ENCODE assay signal across 1 cellular context in the genomic region with DNA sequence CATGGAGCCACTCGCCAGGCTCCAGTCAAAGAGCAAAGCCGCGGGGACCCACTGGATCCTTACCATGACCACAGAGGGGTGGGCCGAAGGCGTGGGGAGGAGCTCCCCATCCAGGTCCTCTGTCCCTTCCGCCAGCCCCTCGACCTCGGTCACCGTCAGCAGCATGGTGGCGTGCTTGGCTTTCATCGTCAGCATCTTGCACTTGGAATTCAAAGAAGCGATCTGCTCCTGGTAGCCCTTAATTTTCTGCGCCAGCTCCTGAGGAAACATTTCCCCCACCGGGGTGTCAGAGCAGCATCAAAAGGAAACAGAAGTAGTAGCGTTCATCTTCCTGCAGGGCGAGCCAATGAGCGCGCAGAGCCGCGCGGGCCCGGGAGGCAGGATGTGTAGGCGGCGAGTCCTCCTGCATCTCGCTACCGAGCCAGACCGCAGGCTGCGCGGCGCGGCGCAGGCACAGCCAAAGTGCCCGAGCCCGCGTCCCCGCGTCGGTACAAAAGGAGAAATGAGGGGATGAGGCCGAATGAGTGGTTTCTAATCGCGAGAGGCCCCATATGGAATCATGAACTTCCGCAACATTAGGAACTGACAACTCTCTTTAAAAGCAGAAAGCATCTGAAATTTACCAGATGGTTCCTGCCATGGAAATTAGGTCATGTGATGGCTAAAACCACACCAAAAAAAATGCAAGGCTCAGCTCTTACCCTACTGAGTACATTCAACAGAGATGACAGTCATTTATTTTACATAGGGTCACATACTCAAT.
TF ChIP-seq lines count a peak whose summit lies in the region.

No MANE protein-coding gene starts in this region.

TF ChIP-seq in HepG2, 621 proteins besides CTCF, POLR2A, EP300 and RAD21 (continued from another document and continues in another):
- TF ChIP-seq, protein P1, sequence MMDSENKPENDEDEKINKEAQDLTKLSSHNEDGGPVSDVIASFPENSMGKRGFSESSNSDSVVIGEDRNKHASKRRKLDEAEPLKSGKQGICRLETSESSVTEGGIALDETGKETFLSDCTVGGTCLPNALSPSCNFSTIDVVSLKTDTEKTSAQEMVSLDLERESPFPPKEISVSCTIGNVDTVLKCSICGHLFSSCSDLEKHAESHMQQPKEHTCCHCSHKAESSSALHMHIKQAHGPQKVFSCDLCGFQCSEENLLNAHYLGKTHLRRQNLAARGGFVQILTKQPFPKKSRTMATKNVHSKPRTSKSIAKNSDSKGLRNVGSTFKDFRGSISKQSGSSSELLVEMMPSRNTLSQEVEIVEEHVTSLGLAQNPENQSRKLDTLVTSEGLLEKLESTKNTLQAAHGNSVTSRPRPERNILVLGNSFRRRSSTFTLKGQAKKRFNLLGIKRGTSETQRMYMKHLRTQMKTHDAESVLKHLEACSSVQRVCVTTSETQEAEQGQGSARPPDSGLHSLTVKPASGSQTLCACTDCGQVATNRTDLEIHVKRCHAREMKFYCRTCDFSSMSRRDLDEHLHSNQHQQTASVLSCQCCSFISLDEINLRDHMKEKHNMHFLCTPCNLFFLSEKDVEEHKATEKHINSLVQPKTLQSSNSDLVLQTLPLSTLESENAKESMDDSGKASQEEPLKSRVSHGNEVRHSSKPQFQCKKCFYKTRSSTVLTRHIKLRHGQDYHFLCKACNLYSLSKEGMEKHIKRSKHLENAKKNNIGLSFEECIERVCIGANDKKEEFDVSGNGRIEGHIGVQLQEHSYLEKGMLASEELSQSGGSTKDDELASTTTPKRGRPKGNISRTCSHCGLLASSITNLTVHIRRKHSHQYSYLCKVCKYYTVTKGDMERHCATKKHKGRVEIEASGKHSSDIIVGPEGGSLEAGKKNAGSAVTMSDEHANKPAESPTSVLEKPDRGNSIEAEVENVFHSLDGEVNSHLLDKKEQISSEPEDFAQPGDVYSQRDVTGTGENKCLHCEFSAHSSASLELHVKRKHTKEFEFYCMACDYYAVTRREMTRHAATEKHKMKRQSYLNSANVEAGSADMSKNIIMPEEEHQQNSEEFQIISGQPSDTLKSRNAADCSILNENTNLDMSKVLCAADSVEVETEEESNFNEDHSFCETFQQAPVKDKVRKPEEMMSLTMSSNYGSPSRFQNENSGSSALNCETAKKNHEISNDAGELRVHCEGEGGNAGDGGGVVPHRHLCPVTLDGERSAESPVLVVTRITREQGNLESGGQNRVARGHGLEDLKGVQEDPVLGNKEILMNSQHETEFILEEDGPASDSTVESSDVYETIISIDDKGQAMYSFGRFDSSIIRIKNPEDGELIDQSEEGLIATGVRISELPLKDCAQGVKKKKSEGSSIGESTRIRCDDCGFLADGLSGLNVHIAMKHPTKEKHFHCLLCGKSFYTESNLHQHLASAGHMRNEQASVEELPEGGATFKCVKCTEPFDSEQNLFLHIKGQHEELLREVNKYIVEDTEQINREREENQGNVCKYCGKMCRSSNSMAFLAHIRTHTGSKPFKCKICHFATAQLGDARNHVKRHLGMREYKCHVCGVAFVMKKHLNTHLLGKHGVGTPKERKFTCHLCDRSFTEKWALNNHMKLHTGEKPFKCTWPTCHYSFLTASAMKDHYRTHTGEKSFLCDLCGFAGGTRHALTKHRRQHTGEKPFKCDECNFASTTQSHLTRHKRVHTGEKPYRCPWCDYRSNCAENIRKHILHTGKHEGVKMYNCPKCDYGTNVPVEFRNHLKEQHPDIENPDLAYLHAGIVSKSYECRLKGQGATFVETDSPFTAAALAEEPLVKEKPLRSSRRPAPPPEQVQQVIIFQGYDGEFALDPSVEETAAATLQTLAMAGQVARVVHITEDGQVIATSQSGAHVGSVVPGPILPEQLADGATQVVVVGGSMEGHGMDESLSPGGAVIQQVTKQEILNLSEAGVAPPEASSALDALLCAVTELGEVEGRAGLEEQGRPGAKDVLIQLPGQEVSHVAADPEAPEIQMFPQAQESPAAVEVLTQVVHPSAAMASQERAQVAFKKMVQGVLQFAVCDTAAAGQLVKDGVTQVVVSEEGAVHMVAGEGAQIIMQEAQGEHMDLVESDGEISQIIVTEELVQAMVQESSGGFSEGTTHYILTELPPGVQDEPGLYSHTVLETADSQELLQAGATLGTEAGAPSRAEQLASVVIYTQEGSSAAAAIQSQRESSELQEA (CRISPR knock-in tag; IDR thresholded peaks at IDR 0.05; ENCODE audit: not compliant biosample characterization): peak; percentile 73
- TF ChIP-seq NFIB (CRISPR knock-in tag; IDR thresholded peaks at IDR 0.05; ENCODE audit: borderline replicate concordance): no peak
- TF ChIP-seq NCOA5 (CRISPR knock-in tag; IDR thresholded peaks at IDR 0.05): no peak
- TF ChIP-seq, protein P2, sequence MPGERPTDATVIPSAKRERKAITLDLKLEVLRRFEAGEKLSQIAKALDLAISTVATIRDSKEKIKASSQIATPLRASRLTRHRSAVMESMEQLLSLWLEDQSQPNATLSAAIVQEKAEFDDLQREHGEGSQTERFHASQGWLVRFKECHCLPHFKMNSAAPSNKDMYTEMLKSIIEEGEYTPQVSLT (CRISPR knock-in tag; IDR thresholded peaks at IDR 0.05; ENCODE audit: borderline replicate concordance, low read depth): no peak
- TF ChIP-seq MZF1 (CRISPR knock-in tag; IDR thresholded peaks at IDR 0.05; ENCODE audit: borderline replicate concordance): 0 out of 2 replicates have a peak, but pooled peaks have one; percentile 56
- peak; percentile 85 for TF ChIP-seq TBX2 (CRISPR knock-in tag; IDR thresholded peaks at IDR 0.05; ENCODE audit: borderline replicate concordance)
- no peak for TF ChIP-seq HOXA7 (CRISPR knock-in tag; IDR thresholded peaks at IDR 0.05)
- TF ChIP-seq FOSL2 (CRISPR knock-in tag; IDR thresholded peaks at IDR 0.05): peak; percentile 28; the same call in 1 of the 2 replicates
- TF ChIP-seq GTF2F1 (IDR thresholded peaks at IDR 0.05; ENCODE audit: low read length): no peak
- TF ChIP-seq ZSCAN25 (CRISPR knock-in tag; IDR thresholded peaks at IDR 0.05): peak; percentile 73
- TF ChIP-seq, protein P3, sequence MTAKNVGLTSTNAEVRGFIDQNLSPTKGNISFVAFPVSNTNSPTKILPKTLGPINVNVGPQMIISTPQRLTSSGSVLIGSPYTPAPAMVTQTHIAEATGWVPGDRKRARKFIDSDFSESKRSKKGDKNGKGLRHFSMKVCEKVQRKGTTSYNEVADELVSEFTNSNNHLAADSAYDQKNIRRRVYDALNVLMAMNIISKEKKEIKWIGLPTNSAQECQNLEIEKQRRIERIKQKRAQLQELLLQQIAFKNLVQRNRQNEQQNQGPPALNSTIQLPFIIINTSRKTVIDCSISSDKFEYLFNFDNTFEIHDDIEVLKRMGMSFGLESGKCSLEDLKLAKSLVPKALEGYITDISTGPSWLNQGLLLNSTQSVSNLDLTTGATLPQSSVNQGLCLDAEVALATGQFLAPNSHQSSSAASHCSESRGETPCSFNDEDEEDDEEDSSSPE (CRISPR knock-in tag; IDR thresholded peaks at IDR 0.05): peak; percentile 67
- TF ChIP-seq, protein P4, sequence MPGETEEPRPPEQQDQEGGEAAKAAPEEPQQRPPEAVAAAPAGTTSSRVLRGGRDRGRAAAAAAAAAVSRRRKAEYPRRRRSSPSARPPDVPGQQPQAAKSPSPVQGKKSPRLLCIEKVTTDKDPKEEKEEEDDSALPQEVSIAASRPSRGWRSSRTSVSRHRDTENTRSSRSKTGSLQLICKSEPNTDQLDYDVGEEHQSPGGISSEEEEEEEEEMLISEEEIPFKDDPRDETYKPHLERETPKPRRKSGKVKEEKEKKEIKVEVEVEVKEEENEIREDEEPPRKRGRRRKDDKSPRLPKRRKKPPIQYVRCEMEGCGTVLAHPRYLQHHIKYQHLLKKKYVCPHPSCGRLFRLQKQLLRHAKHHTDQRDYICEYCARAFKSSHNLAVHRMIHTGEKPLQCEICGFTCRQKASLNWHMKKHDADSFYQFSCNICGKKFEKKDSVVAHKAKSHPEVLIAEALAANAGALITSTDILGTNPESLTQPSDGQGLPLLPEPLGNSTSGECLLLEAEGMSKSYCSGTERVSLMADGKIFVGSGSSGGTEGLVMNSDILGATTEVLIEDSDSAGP (CRISPR knock-in tag; IDR thresholded peaks at IDR 0.05; ENCODE audit: borderline replicate concordance): peak; percentile 96
- TF ChIP-seq PTBP1 (IDR thresholded peaks at IDR 0.05; ENCODE audit: low read depth, low read length, poor library complexity, severe bottlenecking): peak; percentile 60
- TF ChIP-seq ZNF333 (CRISPR knock-in tag; IDR thresholded peaks at IDR 0.05; ENCODE audit: borderline replicate concordance): no peak
- no peak for TF ChIP-seq ATRX (CRISPR knock-in tag; IDR thresholded peaks at IDR 0.05; ENCODE audit: borderline replicate concordance)
- no peak for TF ChIP-seq PAWR (CRISPR knock-in tag; IDR thresholded peaks at IDR 0.05; ENCODE audit: borderline replicate concordance)
- no peak for TF ChIP-seq JUNB (CRISPR knock-in tag; IDR thresholded peaks at IDR 0.05; ENCODE audit: borderline replicate concordance)
- no peak for TF ChIP-seq ZNF841 (CRISPR knock-in tag; IDR thresholded peaks at IDR 0.05; ENCODE audit: borderline replicate concordance)
- no peak for TF ChIP-seq MAFG (CRISPR knock-in tag; IDR thresholded peaks at IDR 0.05)
- TF ChIP-seq, protein P5, sequence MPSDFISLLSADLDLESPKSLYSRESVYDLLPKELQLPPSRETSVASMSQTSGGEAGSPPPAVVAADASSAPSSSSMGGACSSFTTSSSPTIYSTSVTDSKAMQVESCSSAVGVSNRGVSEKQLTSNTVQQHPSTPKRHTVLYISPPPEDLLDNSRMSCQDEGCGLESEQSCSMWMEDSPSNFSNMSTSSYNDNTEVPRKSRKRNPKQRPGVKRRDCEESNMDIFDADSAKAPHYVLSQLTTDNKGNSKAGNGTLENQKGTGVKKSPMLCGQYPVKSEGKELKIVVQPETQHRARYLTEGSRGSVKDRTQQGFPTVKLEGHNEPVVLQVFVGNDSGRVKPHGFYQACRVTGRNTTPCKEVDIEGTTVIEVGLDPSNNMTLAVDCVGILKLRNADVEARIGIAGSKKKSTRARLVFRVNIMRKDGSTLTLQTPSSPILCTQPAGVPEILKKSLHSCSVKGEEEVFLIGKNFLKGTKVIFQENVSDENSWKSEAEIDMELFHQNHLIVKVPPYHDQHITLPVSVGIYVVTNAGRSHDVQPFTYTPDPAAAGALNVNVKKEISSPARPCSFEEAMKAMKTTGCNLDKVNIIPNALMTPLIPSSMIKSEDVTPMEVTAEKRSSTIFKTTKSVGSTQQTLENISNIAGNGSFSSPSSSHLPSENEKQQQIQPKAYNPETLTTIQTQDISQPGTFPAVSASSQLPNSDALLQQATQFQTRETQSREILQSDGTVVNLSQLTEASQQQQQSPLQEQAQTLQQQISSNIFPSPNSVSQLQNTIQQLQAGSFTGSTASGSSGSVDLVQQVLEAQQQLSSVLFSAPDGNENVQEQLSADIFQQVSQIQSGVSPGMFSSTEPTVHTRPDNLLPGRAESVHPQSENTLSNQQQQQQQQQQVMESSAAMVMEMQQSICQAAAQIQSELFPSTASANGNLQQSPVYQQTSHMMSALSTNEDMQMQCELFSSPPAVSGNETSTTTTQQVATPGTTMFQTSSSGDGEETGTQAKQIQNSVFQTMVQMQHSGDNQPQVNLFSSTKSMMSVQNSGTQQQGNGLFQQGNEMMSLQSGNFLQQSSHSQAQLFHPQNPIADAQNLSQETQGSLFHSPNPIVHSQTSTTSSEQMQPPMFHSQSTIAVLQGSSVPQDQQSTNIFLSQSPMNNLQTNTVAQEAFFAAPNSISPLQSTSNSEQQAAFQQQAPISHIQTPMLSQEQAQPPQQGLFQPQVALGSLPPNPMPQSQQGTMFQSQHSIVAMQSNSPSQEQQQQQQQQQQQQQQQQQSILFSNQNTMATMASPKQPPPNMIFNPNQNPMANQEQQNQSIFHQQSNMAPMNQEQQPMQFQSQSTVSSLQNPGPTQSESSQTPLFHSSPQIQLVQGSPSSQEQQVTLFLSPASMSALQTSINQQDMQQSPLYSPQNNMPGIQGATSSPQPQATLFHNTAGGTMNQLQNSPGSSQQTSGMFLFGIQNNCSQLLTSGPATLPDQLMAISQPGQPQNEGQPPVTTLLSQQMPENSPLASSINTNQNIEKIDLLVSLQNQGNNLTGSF (CRISPR knock-in tag; IDR thresholded peaks at IDR 0.05): no peak
- peak; percentile 55; the same call in 1 of the 2 replicates for TF ChIP-seq ZC3H4 (CRISPR knock-in tag; IDR thresholded peaks at IDR 0.05; ENCODE audit: borderline replicate concordance)
- TF ChIP-seq MED8 (CRISPR knock-in tag; IDR thresholded peaks at IDR 0.05; ENCODE audit: insufficient replicate concordance): no peak
- TF ChIP-seq NRL (CRISPR knock-in tag; IDR thresholded peaks at IDR 0.05; ENCODE audit: borderline replicate concordance): peak; percentile 78; the same call in 1 of the 2 replicates
- no peak for TF ChIP-seq ZNF562 (CRISPR knock-in tag; IDR thresholded peaks at IDR 0.05; ENCODE audit: borderline replicate concordance)
- TF ChIP-seq JUN (CRISPR knock-in tag; IDR thresholded peaks at IDR 0.05): peak; percentile 53; the same call in 1 of the 2 replicates
- TF ChIP-seq, protein P6, sequence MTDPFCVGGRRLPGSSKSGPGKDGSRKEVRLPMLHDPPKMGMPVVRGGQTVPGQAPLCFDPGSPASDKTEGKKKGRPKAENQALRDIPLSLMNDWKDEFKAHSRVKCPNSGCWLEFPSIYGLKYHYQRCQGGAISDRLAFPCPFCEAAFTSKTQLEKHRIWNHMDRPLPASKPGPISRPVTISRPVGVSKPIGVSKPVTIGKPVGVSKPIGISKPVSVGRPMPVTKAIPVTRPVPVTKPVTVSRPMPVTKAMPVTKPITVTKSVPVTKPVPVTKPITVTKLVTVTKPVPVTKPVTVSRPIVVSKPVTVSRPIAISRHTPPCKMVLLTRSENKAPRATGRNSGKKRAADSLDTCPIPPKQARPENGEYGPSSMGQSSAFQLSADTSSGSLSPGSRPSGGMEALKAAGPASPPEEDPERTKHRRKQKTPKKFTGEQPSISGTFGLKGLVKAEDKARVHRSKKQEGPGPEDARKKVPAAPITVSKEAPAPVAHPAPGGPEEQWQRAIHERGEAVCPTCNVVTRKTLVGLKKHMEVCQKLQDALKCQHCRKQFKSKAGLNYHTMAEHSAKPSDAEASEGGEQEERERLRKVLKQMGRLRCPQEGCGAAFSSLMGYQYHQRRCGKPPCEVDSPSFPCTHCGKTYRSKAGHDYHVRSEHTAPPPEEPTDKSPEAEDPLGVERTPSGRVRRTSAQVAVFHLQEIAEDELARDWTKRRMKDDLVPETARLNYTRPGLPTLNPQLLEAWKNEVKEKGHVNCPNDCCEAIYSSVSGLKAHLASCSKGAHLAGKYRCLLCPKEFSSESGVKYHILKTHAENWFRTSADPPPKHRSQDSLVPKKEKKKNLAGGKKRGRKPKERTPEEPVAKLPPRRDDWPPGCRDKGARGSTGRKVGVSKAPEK (CRISPR knock-in tag; IDR thresholded peaks at IDR 0.05; ENCODE audit: borderline replicate concordance): peak; percentile 80
- peak; percentile 98 for TF ChIP-seq KMT2A (CRISPR knock-in tag; IDR thresholded peaks at IDR 0.05)
- no peak for TF ChIP-seq BRCA1 (CRISPR knock-in tag; IDR thresholded peaks at IDR 0.05)
- TF ChIP-seq, protein P7, sequence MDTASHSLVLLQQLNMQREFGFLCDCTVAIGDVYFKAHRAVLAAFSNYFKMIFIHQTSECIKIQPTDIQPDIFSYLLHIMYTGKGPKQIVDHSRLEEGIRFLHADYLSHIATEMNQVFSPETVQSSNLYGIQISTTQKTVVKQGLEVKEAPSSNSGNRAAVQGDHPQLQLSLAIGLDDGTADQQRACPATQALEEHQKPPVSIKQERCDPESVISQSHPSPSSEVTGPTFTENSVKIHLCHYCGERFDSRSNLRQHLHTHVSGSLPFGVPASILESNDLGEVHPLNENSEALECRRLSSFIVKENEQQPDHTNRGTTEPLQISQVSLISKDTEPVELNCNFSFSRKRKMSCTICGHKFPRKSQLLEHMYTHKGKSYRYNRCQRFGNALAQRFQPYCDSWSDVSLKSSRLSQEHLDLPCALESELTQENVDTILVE (CRISPR knock-in tag; IDR thresholded peaks at IDR 0.05): no peak; the same call in 1 of the 2 replicates
